24 cellular contexts compared by ENCODE assay signal in genomic region chr2:206873426-206873825, GRCh38.
DNase-seq lines count a peak whose midpoint lies in the region; ATAC-seq and TF ChIP-seq lines count a peak whose summit lies in the region.
"Had no signal": no experiment of that assay in that cellular context is flagged by ENCODE, and none has a peak within 500 bp of the region (broad histone marks: within the 10 kb centered on the region; RNA-seq: fewer than 3 reads in every experiment).

No MANE protein-coding gene starts in this region.

- no peaks in the 10 kb centered on the region for H3K9me3 Mint-ChIP-seq in nephron
- H3K9me3 Mint-ChIP-seq: immature natural killer cell, mesothelial cell of epicardium had no signal

- no peak for TF ChIP-seq CTCF in nephron (IDR thresholded peaks at IDR 0.05; ENCODE audit: unreplicated experiment in 3 of 3)
- TF ChIP-seq CTCF in lower leg skin (IDR thresholded peaks at IDR 0.05): no peak

- TF ChIP-seq POLR2A in lower leg skin (IDR thresholded peaks at IDR 0.05): no peak

- peak overlapping the region in 2 of 3 experiments; percentile 10 to 32 for H3K27ac Mint-ChIP-seq in nephron
- H3K27ac Mint-ChIP-seq: activated T-cell treated with anti-CD3 and anti-CD28 coated beads, Interleukin-2, amount 50 U/mL, for 72 hours; immature natural killer cell; mesothelial cell of epicardium; T-helper 17 cell had no signal

- no peaks in the 10 kb centered on the region for H3K27me3 Mint-ChIP-seq in nephron (ENCODE audit: low read depth)
- H3K27me3 Mint-ChIP-seq: T-helper 17 cell had no signal

- H3K4me3 ChIP-seq in lower leg skin (ENCODE audit: low read depth, poor library complexity, severe bottlenecking): no peak overlapping the region
- H3K4me3 ChIP-seq: adrenal gland, coronary artery, esophagus muscularis mucosa, HAP-1, hepatocyte, left ventricle myocardium inferior had no signal

- H3K4me3 Mint-ChIP-seq in nephron: no peak overlapping the region
- H3K4me3 Mint-ChIP-seq: activated T-cell treated with anti-CD3 and anti-CD28 coated beads, Interleukin-2, amount 50 U/mL, for 72 hours; immature natural killer cell; mesothelial cell of epicardium; naive thymus-derived CD4-positive, alpha-beta T cell; T-helper 17 cell had no signal

- H3K36me3 Mint-ChIP-seq in nephron (ENCODE audit: low read depth): no peaks in the 10 kb centered on the region
- H3K36me3 Mint-ChIP-seq: mesothelial cell of epicardium had no signal

- 24 to 38% methylated on average over 2 of the region's 2 CpGs for WGBS in lower leg skin, 2 donors

- intact Hi-C loops in lower leg skin (cut with DNase I; ENCODE audit: low total_unique reads): no loop called here

- peaks cover 23% of the 10 kb centered on the region for H3K4me1 Mint-ChIP-seq in nephron
- H3K4me1 Mint-ChIP-seq: immature natural killer cell had no signal

- no peak for ATAC-seq in HG03378 (IDR thresholded peaks at IDR 0.05; ENCODE audit: unreplicated experiment)
- ATAC-seq: activated T-cell treated with anti-CD3 and anti-CD28 coated beads, Interleukin-2, amount 50 U/mL, for 72 hours; naive thymus-derived CD4-positive, alpha-beta T cell; T-helper 17 cell had no signal

- DNase-seq in NCI-H345 (lab: John Stamatoyannopoulos, UW) (peak; percentile 17), NCI-H345 treated with DMSO at 0.1 percent for 48 hours (lab: John Stamatoyannopoulos, UW; ENCODE audit: unreplicated experiment) (no peak), NCI-H1092 treated with DMSO at 0.1 percent for 48 hours (lab: John Stamatoyannopoulos, UW) (peak; percentile 67), NCI-H748 (lab: John Stamatoyannopoulos, UW; ENCODE audit: unreplicated experiment) (peak; percentile 74), NOMO-1 (lab: John Stamatoyannopoulos, UW; ENCODE audit: unreplicated experiment in 2 of 2) (no peak), lower leg skin (ENCODE audit: low spot score in 2 of 2) (no peak)
- DNase-seq: activated CD4-positive, alpha-beta T cell treated with anti-CD3 and anti-CD28 coated beads for 48 hours; activated naive CD4-positive, alpha-beta T cell treated with Interleukin-2 at 50 U/mL for 16 hours; activated T-cell treated with anti-CD3 and anti-CD28 coated beads, Interleukin-2, amount 50 U/mL, for 72 hours; EL; immature natural killer cell; left ventricle myocardium inferior; small intestine; stimulated activated CD4-positive, alpha-beta T cell treated with anti-CD3 and anti-CD28 coated beads, Interleukin-2, amount 100 ng/mL, for 24 hours; T-helper 17 cell had no signal

Comparison
In these comparisons a context has a peak if more than half of its experiments do, and no peak if none do; other contexts are left out.
1. DNase-seq: peak in NCI-H345 (single experiment), NCI-H1092 treated with DMSO at 0.1 percent for 48 hours (single experiment) and NCI-H748 (single experiment); none in NCI-H345 treated with DMSO at 0.1 percent for 48 hours (single experiment), NOMO-1 (0 of 2) and lower leg skin (0 of 2).